ENCODE assay signal across 2 cellular contexts in genomic region chr1:173572465-173572864, GRCh38.
TF ChIP-seq lines count a peak whose summit lies in the region.

No MANE protein-coding gene starts in this region.

TF ChIP-seq in IMR-90, 13 proteins besides CTCF, POLR2A, EP300 and RAD21 (continued from another document):
- TF ChIP-seq MXI1 (IDR thresholded peaks at IDR 0.05; ENCODE audit: borderline replicate concordance, low read depth, low read length) (no peak), SMC3 (IDR thresholded peaks at IDR 0.05; ENCODE audit: low read depth, low read length) (no peak), CEBPB (IDR thresholded peaks at IDR 0.05; ENCODE audit: low read depth, low read length) (peak; percentile 54)

TF ChIP-seq in K562, 482 proteins besides CTCF, POLR2A, EP300 and RAD21 (continued from another document):
- TF ChIP-seq ETS1 (conservative IDR thresholded peaks at IDR 0.05; ENCODE audit: control insufficient read depth, low read depth, low read length) (no peak), CTBP1 (IDR thresholded peaks at IDR 0.05; ENCODE audit: borderline replicate concordance) (no peak), CEBPB (tag; IDR thresholded peaks at IDR 0.05) (peak; percentile 82), SFPQ (IDR thresholded peaks at IDR 0.05; ENCODE audit: low read depth, low read length) (no peak), HDAC6 (IDR thresholded peaks at IDR 0.05; ENCODE audit: low read depth, low read length) (no peak), NUFIP1 (IDR thresholded peaks at IDR 0.05; ENCODE audit: partially characterized antibody) (no peak), RFX7 (CRISPR knock-in tag; IDR thresholded peaks at IDR 0.05) (no peak), ZBTB17 (CRISPR knock-in tag; IDR thresholded peaks at IDR 0.05) (no peak), ATF3 (IDR thresholded peaks at IDR 0.05) (peak; percentile 76), ATF3 (CRISPR knock-in tag; conservative IDR thresholded peaks at IDR 0.05) (no peak), ATF4 (CRISPR knock-in tag; IDR thresholded peaks at IDR 0.05) (0 out of 2 replicates have a peak, but pooled peaks have one; percentile 20), CBX5 (IDR thresholded peaks at IDR 0.05; ENCODE audit: borderline replicate concordance, low read depth) (no peak), TRIM28 (IDR thresholded peaks at IDR 0.05) (no peak), ZNF124 (CRISPR knock-in tag; IDR thresholded peaks at IDR 0.05) (no peak), CEBPG (CRISPR knock-in tag; IDR thresholded peaks at IDR 0.05) (0 out of 2 replicates have a peak, but pooled peaks have one; percentile 34), CEBPG (tag; conservative IDR thresholded peaks at IDR 0.05 in 1 of 2, IDR thresholded peaks at IDR 0.05 in 1 of 2) (peak; percentile 78 to 82)
